Comparison of ENCODE assay signal across 13 cellular contexts in genomic region chr3:41489205-41489604, GRCh38.
DNase-seq lines count a peak whose midpoint lies in the region; ATAC-seq lines count a peak whose summit lies in the region.
"Had no signal": no experiment of that assay in that cellular context is flagged by ENCODE, and none has a peak within 500 bp of the region (broad histone marks: within the 10 kb centered on the region; RNA-seq: fewer than 3 reads in every experiment).

No MANE protein-coding gene starts in this region.

- DNase-seq in COLO829 (ENCODE audit: low spot score) (peak; percentile 17), NCI-H69 (lab: John Stamatoyannopoulos, UW) (peak; percentile 0), astrocyte of the hippocampus (ENCODE audit: low read depth, low spot score) (peak; percentile 11), medulla oblongata (ENCODE audit: extremely low spot score) (peak; percentile 6)
- no peak for DNase-seq in activated CD4-positive, alpha-beta T cell treated with anti-CD3 and anti-CD28 coated beads for 1 hour
- DNase-seq: C1 segment of cervical spinal cord; CD4-positive, alpha-beta T cell; DMS79; GOT3; H9 had no signal

- ATAC-seq in HG03108 (IDR thresholded peaks at IDR 0.05; ENCODE audit: unreplicated experiment): no peak
- no peak for ATAC-seq in HG03520 (IDR thresholded peaks at IDR 0.05; ENCODE audit: unreplicated experiment)
- ATAC-seq: HepG2 had no signal
